ENCODE assay signal across 17 cellular contexts in the genomic region with DNA sequence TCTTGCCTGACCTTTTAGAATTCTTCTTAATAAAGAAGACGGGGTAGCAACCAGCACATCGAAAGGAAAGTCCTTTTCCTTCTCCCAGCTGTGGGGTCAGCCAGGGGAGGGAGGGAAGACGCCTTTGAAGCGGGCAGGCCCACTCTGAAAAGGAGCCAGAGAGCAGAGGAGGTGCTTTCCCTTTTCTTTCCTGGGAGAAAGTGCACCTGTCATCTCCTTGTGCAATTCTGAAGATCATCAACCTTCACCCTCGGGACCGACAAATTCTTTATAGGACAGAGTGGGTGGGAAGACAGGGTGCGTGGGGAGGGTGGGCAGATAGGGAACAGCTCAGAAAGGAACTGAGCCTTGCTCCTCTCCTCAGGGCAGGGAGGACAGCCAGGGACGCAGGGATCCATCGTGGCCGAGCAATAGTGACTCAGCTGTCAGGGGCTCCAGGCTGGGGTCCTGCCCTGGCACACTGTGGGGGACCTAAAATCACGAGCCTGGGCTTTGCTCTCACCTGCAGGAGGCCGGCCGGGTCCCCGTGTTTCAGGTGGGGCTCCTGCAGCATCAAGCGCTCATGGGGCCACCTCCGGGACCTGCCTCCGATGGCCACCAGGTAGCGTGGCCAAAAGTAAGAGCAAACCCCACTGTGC.
"Had no signal": no experiment of that assay in that cellular context is flagged by ENCODE, and none has a peak within 500 bp of the region (broad histone marks: within the 10 kb centered on the region; RNA-seq: fewer than 3 reads in every experiment).

No MANE protein-coding gene starts in this region.

- H3K4me1 ChIP-seq: ascending aorta, breast epithelium, esophagus muscularis mucosa, gastroesophageal sphincter, spleen had no signal

- H3K9me3 ChIP-seq: ascending aorta, breast epithelium, SK-N-SH had no signal

- H3K9me3 Mint-ChIP-seq: activated naive CD4-positive, alpha-beta T cell treated with anti-CD3 and anti-CD28 coated beads, Interleukin-2, amount 10 ng/mL, durations not matched to agents 7 days and 5 days; stimulated activated memory B cell treated with anti-CD40 and anti-IgM and Interleukin-4, amounts not matched to agents 10 μg/mL and 1 μg/mL and 100 μg/mL, for 72 hours had no signal

- H3K36me3 Mint-ChIP-seq: activated naive CD4-positive, alpha-beta T cell treated with anti-CD3 and anti-CD28 coated beads, Interleukin-2, amount 10 ng/mL, durations not matched to agents 7 days and 5 days; stimulated activated memory B cell treated with anti-CD40 and anti-IgM and Interleukin-4, amounts not matched to agents 10 μg/mL and 1 μg/mL and 100 μg/mL, for 72 hours had no signal

- ATAC-seq: activated CD8-positive, alpha-beta T cell treated with anti-CD3 and anti-CD28 coated beads for 36 hours; gastroesophageal sphincter; stimulated activated memory B cell treated with anti-CD40 and anti-IgM and Interleukin-4, amounts not matched to agents 10 μg/mL and 1 μg/mL and 100 μg/mL, for 72 hours had no signal

- H3K36me3 ChIP-seq: ascending aorta, breast epithelium, esophagus muscularis mucosa, gastroesophageal sphincter, spleen had no signal

- H3K27ac ChIP-seq: ascending aorta, breast epithelium, esophagus muscularis mucosa, gastroesophageal sphincter, spleen had no signal

- H3K4me3 ChIP-seq: ascending aorta, breast epithelium, esophagus muscularis mucosa, gastroesophageal sphincter, spleen had no signal

- H3K27ac Mint-ChIP-seq: activated CD8-positive, alpha-beta T cell treated with anti-CD3 and anti-CD28 coated beads for 36 hours; activated naive CD4-positive, alpha-beta T cell treated with anti-CD3 and anti-CD28 coated beads, Interleukin-2, amount 10 ng/mL, durations not matched to agents 7 days and 5 days; activated T-cell treated with anti-CD3 and anti-CD28 coated beads, Interleukin-2, amount 50 U/mL, for 24 hours; stimulated activated memory B cell treated with anti-CD40 and anti-IgM and Interleukin-4, amounts not matched to agents 10 μg/mL and 1 μg/mL and 100 μg/mL, for 72 hours had no signal

- DNase-seq: activated CD4-positive, alpha-beta T cell treated with anti-CD3 and anti-CD28 coated beads for 48 hours; activated CD4-positive, CD25-positive, alpha-beta regulatory T cell; activated CD8-positive, alpha-beta T cell treated with anti-CD3 and anti-CD28 coated beads for 36 hours; activated naive CD4-positive, alpha-beta T cell treated with anti-CD3 and anti-CD28 coated beads, Interleukin-2, amount 10 ng/mL, durations not matched to agents 7 days and 5 days; activated T-cell treated with anti-CD3 and anti-CD28 coated beads, Interleukin-2, amount 50 U/mL, for 24 hours; cerebellar nuclear complex; effector CD4-positive, alpha-beta T cell; mammary epithelial cell; midbrain; SK-N-SH; stimulated activated CD4-positive, alpha-beta T cell treated with anti-CD3 and anti-CD28 coated beads, Interleukin-4, amount 100 ng/mL, for 4 hours had no signal

- H3K27me3 ChIP-seq: ascending aorta had no signal
